In genomic region chr6:75748743-75749538, GRCh38 we compare ENCODE assay signal across 1 cellular context.
TF ChIP-seq lines count a peak whose summit lies in the region.

MYO6 (plus strand) TSS chr6:75749239; CDS start chr6:75817548, 68,309 bp downstream.

TF ChIP-seq in HEK293, 187 proteins besides CTCF, POLR2A, EP300 and RAD21 (continued from another document and continues in another):
- TF ChIP-seq PRDM4 (tag by site-specific recombination; IDR thresholded peaks at IDR 0.05) (0 out of 2 replicates have a peak, but pooled peaks have one; percentile 21), ZBTB11 (tag by site-specific recombination; conservative IDR thresholded peaks at IDR 0.05; ENCODE audit: low read depth) (peak; percentile 23; the same call in 1 of the 2 replicates), ZNF266 (tag by site-specific recombination; IDR thresholded peaks at IDR 0.05; ENCODE audit: low read depth) (no peak), ZNF623 (tag by site-specific recombination; IDR thresholded peaks at IDR 0.05) (no peak), ZNF561 (tag by site-specific recombination; IDR thresholded peaks at IDR 0.05; ENCODE audit: borderline replicate concordance) (no peak; the same call in 1 of the 2 replicates), ZBTB17 (tag by site-specific recombination; IDR thresholded peaks at IDR 0.05) (peak; percentile 56), YY2 (tag by site-specific recombination; IDR thresholded peaks at IDR 0.05) (no peak), ZNF280D (tag by site-specific recombination; IDR thresholded peaks at IDR 0.05) (no peak), ZFP3 (tag by site-specific recombination; IDR thresholded peaks at IDR 0.05; ENCODE audit: low read depth) (no peak), ZSCAN5A (tag by site-specific recombination; IDR thresholded peaks at IDR 0.05) (no peak), ZNF660 (tag by site-specific recombination; IDR thresholded peaks at IDR 0.05) (peak; percentile 15; the same call in 1 of the 2 replicates), ZEB2 (tag by site-specific recombination; IDR thresholded peaks at IDR 0.05) (peak; percentile 65), KLF7 (tag by site-specific recombination; IDR thresholded peaks at IDR 0.05; ENCODE audit: borderline replicate concordance) (0 out of 2 replicates have a peak, but pooled peaks have one; percentile 47), ZNF239 (tag by site-specific recombination; IDR thresholded peaks at IDR 0.05) (no peak), ZNF830 (tag by site-specific recombination; IDR thresholded peaks at IDR 0.05; ENCODE audit: low read depth) (no peak), MYNN (tag by site-specific recombination; IDR thresholded peaks at IDR 0.05; ENCODE audit: borderline replicate concordance) (no peak), ZNF514 (tag by site-specific recombination; IDR thresholded peaks at IDR 0.05) (no peak), ZNF692 (tag by site-specific recombination; IDR thresholded peaks at IDR 0.05) (peak; percentile 10; the same call in 1 of the 2 replicates), ZNF585B (tag by site-specific recombination; IDR thresholded peaks at IDR 0.05) (no peak), ZNF555 (tag by site-specific recombination; conservative IDR thresholded peaks at IDR 0.05) (no peak), BCL11B (tag by site-specific recombination; IDR thresholded peaks at IDR 0.05; ENCODE audit: low read depth) (no peak), EGR2 (tag by site-specific recombination; IDR thresholded peaks at IDR 0.05; ENCODE audit: low read depth) (no peak), SP7 (tag by site-specific recombination; IDR thresholded peaks at IDR 0.05) (no peak; the same call in 1 of the 2 replicates), ZNF26 (tag by site-specific recombination; IDR thresholded peaks at IDR 0.05) (no peak), ZNF433 (tag by site-specific recombination; IDR thresholded peaks at IDR 0.05; ENCODE audit: low read depth) (no peak), ZNF211 (tag by site-specific recombination; IDR thresholded peaks at IDR 0.05; ENCODE audit: low read depth) (no peak), GLIS1 (tag by site-specific recombination; IDR thresholded peaks at IDR 0.05) (peak; percentile 54), RBAK (tag by site-specific recombination; IDR thresholded peaks at IDR 0.05) (no peak), ZNF391 (tag by site-specific recombination; IDR thresholded peaks at IDR 0.05; ENCODE audit: borderline replicate concordance, low read depth) (0 out of 2 replicates have a peak, but pooled peaks have one; percentile 46), KLF9 (tag by site-specific recombination; IDR thresholded peaks at IDR 0.05; ENCODE audit: low read depth) (peak; percentile 39; the same call in 1 of the 2 replicates), ZNF513 (tag by site-specific recombination; IDR thresholded peaks at IDR 0.05) (no peak), ZNF629 (tag by site-specific recombination; IDR thresholded peaks at IDR 0.05) (peak; percentile 32; the same call in 1 of the 2 replicates), ZSCAN30 (tag by site-specific recombination; IDR thresholded peaks at IDR 0.05) (no peak), ZBTB10 (tag by site-specific recombination; IDR thresholded peaks at IDR 0.05) (no peak), ZNF768 (tag by site-specific recombination; IDR thresholded peaks at IDR 0.05) (no peak), ZNF274 (IDR thresholded peaks at IDR 0.05; ENCODE audit: low read length) (no peak), ZNF274 (tag by site-specific recombination; IDR thresholded peaks at IDR 0.05; ENCODE audit: borderline replicate concordance) (no peak), ZNF214 (tag by site-specific recombination; IDR thresholded peaks at IDR 0.05; ENCODE audit: borderline replicate concordance) (no peak), ZSCAN23 (tag by site-specific recombination; IDR thresholded peaks at IDR 0.05) (no peak), ZNF121 (tag by site-specific recombination; IDR thresholded peaks at IDR 0.05) (0 out of 2 replicates have a peak, but pooled peaks have one; percentile 38)
